ENCODE assay signal across 16 cellular contexts in the genomic region with DNA sequence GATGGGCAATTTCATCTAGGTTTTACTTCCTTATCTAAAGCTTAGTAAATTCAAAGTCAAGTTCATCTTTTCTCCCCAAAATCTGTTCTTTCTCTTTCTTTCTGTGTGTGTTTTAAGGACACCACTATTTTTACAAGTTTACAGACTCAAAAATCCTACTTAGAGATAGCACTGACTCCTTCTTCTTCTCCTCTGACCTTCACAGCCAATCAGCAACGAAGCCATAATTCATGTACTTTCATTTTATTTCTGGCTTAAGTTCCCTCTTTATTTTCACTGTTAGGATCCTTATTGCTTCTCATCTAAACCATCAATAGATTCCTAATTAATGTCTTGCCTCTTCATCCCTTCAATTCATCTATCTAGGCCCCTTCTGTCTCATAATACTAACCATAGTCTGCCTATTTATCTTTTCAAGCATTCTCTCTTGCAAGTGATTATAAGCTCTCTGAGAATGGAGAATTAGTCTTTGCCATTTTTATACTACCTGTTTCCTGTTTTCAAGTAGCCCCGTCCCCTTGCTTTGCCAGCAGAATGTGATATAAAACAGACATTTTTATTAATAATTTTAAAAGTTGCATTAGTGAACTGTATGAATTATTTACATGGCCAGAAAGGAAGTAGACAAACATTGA. TPM values are rescaled to one million over a fixed set of nuclear protein-coding genes. Genes with fewer than 3 reads are reported as not detected.
DNase-seq lines count a peak whose midpoint lies in the region; ATAC-seq and TF ChIP-seq lines count a peak whose summit lies in the region.
"Had no signal": no experiment of that assay in that cellular context is flagged by ENCODE, and none has a peak within 500 bp of the region (broad histone marks: within the 10 kb centered on the region; RNA-seq: fewer than 3 reads in every experiment).

No MANE protein-coding gene starts in this region.

- H3K36me3 ChIP-seq in cardiac muscle cell (peaks cover 18% of the 10 kb centered on the region), OCI-LY7 (ENCODE audit: insufficient read depth, low read length) (peaks cover 97% of the 10 kb centered on the region), Caco-2 (ENCODE audit: control insufficient read depth, insufficient read depth, low read length) (no peaks in the 10 kb centered on the region)

- H3K36me3 Mint-ChIP-seq in dendritic cell treated with granulocyte-macrophage colony-stimulating factor and Interleukin-4, amounts not matched to agents 40 ng/mL and 50 ng/mL, for 4 days (ENCODE audit: low read depth) = peaks cover 78% of the 10 kb centered on the region
- peaks cover 27% of the 10 kb centered on the region for H3K36me3 Mint-ChIP-seq in stimulated activated memory B cell treated with anti-CD40 and anti-IgM and Interleukin-4, amounts not matched to agents 10 μg/mL and 1 μg/mL and 100 μg/mL, for 72 hours
- H3K36me3 Mint-ChIP-seq in Caco-2 (ENCODE audit: insufficient read depth, unreplicated experiment) = peaks cover 54% of the 10 kb centered on the region

- H3K4me1 ChIP-seq in cardiac muscle cell (ENCODE audit: low read depth) (peaks cover 15% of the 10 kb centered on the region), OCI-LY7 (ENCODE audit: insufficient read depth, low read length, poor library complexity, severe bottlenecking) (peaks cover 20% of the 10 kb centered on the region), Caco-2 (no peaks in the 10 kb centered on the region)
- H3K4me1 ChIP-seq: suprapubic skin had no signal

- H3K4me3 ChIP-seq in cardiac muscle cell (no peak overlapping the region), OCI-LY7 (ENCODE audit: low read depth, low read length, poor library complexity, severe bottlenecking) (peak overlapping the region; percentile 34), Caco-2 (ENCODE audit: low read depth, low read length) (no peak overlapping the region)
- H3K4me3 ChIP-seq: suprapubic skin had no signal

- no peaks in the 10 kb centered on the region for H3K9me3 ChIP-seq in cardiac muscle cell (ENCODE audit: low read depth)
- H3K9me3 ChIP-seq in OCI-LY7 (ENCODE audit: low read length) = no peaks in the 10 kb centered on the region
- H3K9me3 ChIP-seq in Caco-2 = no peaks in the 10 kb centered on the region
- H3K9me3 ChIP-seq: suprapubic skin had no signal

- no peak for ATAC-seq in left ventricle myocardium superior
- no peak for ATAC-seq in stimulated activated memory B cell treated with anti-CD40 and anti-IgM and Interleukin-4, amounts not matched to agents 10 μg/mL and 1 μg/mL and 100 μg/mL, for 72 hours

- intact Hi-C loops in left ventricle myocardium superior (cut with micrococcal nuclease) = no loop called here
- intact Hi-C loops in OCI-LY7 (cut with micrococcal nuclease; ENCODE audit: unreplicated experiment) = no loop called here
- intact Hi-C loops in dendritic cell treated with granulocyte-macrophage colony-stimulating factor and Interleukin-4, amounts not matched to agents 40 ng/mL and 50 ng/mL, for 4 days (cut with micrococcal nuclease) = no loop called here
- intact Hi-C loops in Caco-2 (cut with micrococcal nuclease; ENCODE audit: unreplicated experiment) = no loop called here

- BruUV-seq in OCI-LY7 (replicated peaks; lab: Mats Ljungman, UMichigan) (TSS peak; percentile 22), Caco-2 (replicated peaks; lab: Mats Ljungman, UMichigan) (no TSS peak)

- peaks cover 50% of the 10 kb centered on the region; the same call in 1 of the 2 replicates for H3K79me2 ChIP-seq in OCI-LY7 (ENCODE audit: insufficient read depth, low read depth, low read length)

- TF ChIP-seq CTCF in cardiac muscle cell (IDR thresholded peaks at IDR 0.05; ENCODE audit: low read depth, low read length) (no peak), OCI-LY7 (conservative IDR thresholded peaks at IDR 0.05; ENCODE audit: low read length) (no peak), Caco-2 (IDR thresholded peaks at IDR 0.05; ENCODE audit: insufficient read depth in 1 of 2, low read depth in 1 of 2, low read length in 1 of 2, severe bottlenecking in 1 of 2, unreplicated experiment in 1 of 2) (no peak)

- no peaks in the 10 kb centered on the region for H3K9me2 ChIP-seq in OCI-LY7 (ENCODE audit: insufficient read depth, low read length)

- POLR2A ChIA-PET in OCI-LY7 (lab: Charles Lee) = interaction anchor here (0.6 to 1.4 kb wide), 3 partner anchors 10 to 48 kb away, joined by 3 to 4 read pairs (median 3); no protein-coding TSS in a partner anchor
- POLR2A ChIA-PET in Caco-2 (lab: Charles Lee) = no interaction called here

- DNase-seq in cardiac muscle cell (ENCODE audit: low read depth in 1 of 2, low spot score in 1 of 2) (no peak), left ventricle myocardium superior (no peak), OCI-LY7 (ENCODE audit: low spot score) (peak; percentile 14), NCI-H2227 (lab: John Stamatoyannopoulos, UW; ENCODE audit: unreplicated experiment) (no peak), Caco-2 (no peak)
- DNase-seq in activated CD4-positive, CD25-positive, alpha-beta regulatory T cell (lab: John Stamatoyannopoulos, UW) = no peak
- DNase-seq: DND-41, KG1, NCI-H1417, NCI-H2227 treated with DMSO at 0.1 percent for 48 hours, Right ventricle myocardium superior had no signal

- H3K27ac ChIP-seq in cardiac muscle cell (peak overlapping the region; percentile 26), OCI-LY7 (ENCODE audit: low read depth, low read length, poor library complexity, severe bottlenecking) (peak overlapping the region; percentile 32)
- H3K27ac ChIP-seq: suprapubic skin had no signal

- CTCF ChIA-PET in OCI-LY7 (lab: Charles Lee; ENCODE audit: unreplicated experiment) (no interaction called here), Caco-2 (lab: Charles Lee) (no interaction called here)

- H2AFZ ChIP-seq in OCI-LY7 (ENCODE audit: low read length) = no peak overlapping the region

- H3K27me3 ChIP-seq in cardiac muscle cell = no peaks in the 10 kb centered on the region
- no peaks in the 10 kb centered on the region for H3K27me3 ChIP-seq in Caco-2 (replicated peaks; ENCODE audit: control insufficient read depth, insufficient read depth, low read length)
- H3K27me3 ChIP-seq: suprapubic skin had no signal

- peaks cover 8% of the 10 kb centered on the region for H3K4me1 Mint-ChIP-seq in dendritic cell treated with granulocyte-macrophage colony-stimulating factor and Interleukin-4, amounts not matched to agents 40 ng/mL and 50 ng/mL, for 4 days (ENCODE audit: low read depth)
- H3K4me1 Mint-ChIP-seq in stimulated activated memory B cell treated with anti-CD40 and anti-IgM and Interleukin-4, amounts not matched to agents 10 μg/mL and 1 μg/mL and 100 μg/mL, for 72 hours = peaks cover 27% of the 10 kb centered on the region
- no peaks in the 10 kb centered on the region for H3K4me1 Mint-ChIP-seq in Caco-2 (ENCODE audit: low read depth, unreplicated experiment)

- H3K27ac Mint-ChIP-seq in dendritic cell treated with granulocyte-macrophage colony-stimulating factor and Interleukin-4, amounts not matched to agents 40 ng/mL and 50 ng/mL, for 4 days = peak overlapping the region; percentile 69
- H3K27ac Mint-ChIP-seq in stimulated activated memory B cell treated with anti-CD40 and anti-IgM and Interleukin-4, amounts not matched to agents 10 μg/mL and 1 μg/mL and 100 μg/mL, for 72 hours = peak overlapping the region; percentile 79
- H3K27ac Mint-ChIP-seq in Caco-2 (ENCODE audit: unreplicated experiment) = no peak overlapping the region

- H4K20me1 ChIP-seq in OCI-LY7 (ENCODE audit: insufficient read depth, low read length) = peaks cover 5% of the 10 kb centered on the region; the same call in 1 of the 2 replicates

- peak overlapping the region; percentile 41 for H3K4me3 Mint-ChIP-seq in dendritic cell treated with granulocyte-macrophage colony-stimulating factor and Interleukin-4, amounts not matched to agents 40 ng/mL and 50 ng/mL, for 4 days
- H3K4me3 Mint-ChIP-seq in stimulated activated memory B cell treated with anti-CD40 and anti-IgM and Interleukin-4, amounts not matched to agents 10 μg/mL and 1 μg/mL and 100 μg/mL, for 72 hours = peak overlapping the region; percentile 69
- H3K4me3 Mint-ChIP-seq in Caco-2 (ENCODE audit: unreplicated experiment) = no peak overlapping the region

- H3K4me2 ChIP-seq in OCI-LY7 (ENCODE audit: low read length) = peak overlapping the region; percentile 51

- no peaks in the 10 kb centered on the region for H3K9me3 Mint-ChIP-seq in dendritic cell treated with granulocyte-macrophage colony-stimulating factor and Interleukin-4, amounts not matched to agents 40 ng/mL and 50 ng/mL, for 4 days
- no peaks in the 10 kb centered on the region for H3K9me3 Mint-ChIP-seq in stimulated activated memory B cell treated with anti-CD40 and anti-IgM and Interleukin-4, amounts not matched to agents 10 μg/mL and 1 μg/mL and 100 μg/mL, for 72 hours
- H3K9me3 Mint-ChIP-seq in Caco-2 (ENCODE audit: unreplicated experiment) = no peaks in the 10 kb centered on the region

- H3K27me3 Mint-ChIP-seq in dendritic cell treated with granulocyte-macrophage colony-stimulating factor and Interleukin-4, amounts not matched to agents 40 ng/mL and 50 ng/mL, for 4 days = no peaks in the 10 kb centered on the region
- H3K27me3 Mint-ChIP-seq in stimulated activated memory B cell treated with anti-CD40 and anti-IgM and Interleukin-4, amounts not matched to agents 10 μg/mL and 1 μg/mL and 100 μg/mL, for 72 hours = no peaks in the 10 kb centered on the region
- H3K27me3 Mint-ChIP-seq in Caco-2 (ENCODE audit: insufficient read depth, unreplicated experiment) = no peaks in the 10 kb centered on the region

RNA-seq across cellular contexts. Expression of a gene that starts 27.0 kb away (rescaled TPM):
- 54.5 and 85.4 TPM in 2 replicates for total RNA-seq in cardiac muscle cell
- polyA plus RNA-seq in cardiac muscle cell = 52.9 and 68.8 TPM in 2 replicates
- total RNA-seq in left ventricle myocardium superior = 81.8 TPM
- total RNA-seq in OCI-LY7 (2014; rRNA removed; shearing (Covaris generic)) = 74.3 and 83.4 TPM in 2 replicates
- total RNA-seq in OCI-LY7 (2022) = 164 TPM in 2 replicates
- 92.6 and 104 TPM in 2 replicates for total RNA-seq in Caco-2 (2022)

RNA-seq across cellular contexts. Expression of a gene that starts 47.0 kb away (rescaled TPM):
- total RNA-seq in cardiac muscle cell = 2,925 and 5,217 TPM in 2 replicates
- 3,500 and 5,148 TPM in 2 replicates for polyA plus RNA-seq in cardiac muscle cell
- total RNA-seq in left ventricle myocardium superior = 133 TPM
- total RNA-seq in OCI-LY7 (2014; rRNA removed; shearing (Covaris generic)) = 0.39 and 2.1 TPM in 2 replicates
- total RNA-seq in OCI-LY7 (2022) = 0.67 and 1.3 TPM in 2 replicates
- total RNA-seq in Caco-2 (2022) = 0.39 TPM in 1 of 2 replicates, not detected in the other
- total RNA-seq: fibroblast of villous mesenchyme, suprapubic skin had no signal
- polyA plus RNA-seq: neural cell had no signal

Comparison
In these comparisons a context has a peak if more than half of its experiments do, and no peak if none do; other contexts are left out.
1. RNA of a gene that starts 47.0 kb away (total RNA-seq): 2,925 to 5,217 TPM in cardiac muscle cell and 133 TPM in left ventricle myocardium superior (single experiment); 0.39 to 2.1 TPM in OCI-LY7 and 0.39 TPM in Caco-2; every median in the first group is over 10 times any median in the second.